In the genomic region with DNA sequence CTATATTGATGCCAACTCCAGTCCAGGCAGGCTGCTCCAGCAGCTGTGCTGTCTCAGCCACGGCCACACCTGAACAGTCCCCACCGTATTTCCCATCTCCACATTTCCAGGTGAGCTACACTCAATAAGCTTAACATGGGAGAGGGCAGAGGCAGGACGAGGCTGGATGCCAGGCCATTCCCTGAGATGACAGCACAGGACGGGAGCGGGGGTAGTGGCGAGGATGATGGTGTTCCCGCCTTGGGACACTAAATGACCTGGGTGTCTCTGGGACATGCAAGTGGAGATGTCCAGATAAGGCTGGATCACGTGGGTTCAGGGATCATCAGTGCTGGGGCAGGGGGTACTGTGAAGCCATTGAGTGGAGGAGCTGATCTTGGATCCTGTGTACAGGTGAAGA, we compare ENCODE assay signal across 18 cellular contexts. TPM values are rescaled to one million over a fixed set of nuclear protein-coding genes. Genes with fewer than 3 reads are reported as not detected.
A peak's percentile ranks its signal among the peaks of the same experiment; 100 is the strongest.
DNase-seq lines count a peak whose midpoint lies in the region; ATAC-seq and TF ChIP-seq lines count a peak whose summit lies in the region.
"Had no signal": no experiment of that assay in that cellular context is flagged by ENCODE, and none has a peak within 500 bp of the region (broad histone marks: within the 10 kb centered on the region; RNA-seq: fewer than 3 reads in every experiment).

No MANE protein-coding gene starts in this region.

- H3K4me2 ChIP-seq in mesenchymal stem cell (ENCODE audit: low read length, poor library complexity, severe bottlenecking), result no peak overlapping the region

- peak overlapping the region in 1 of 2 experiments; percentile 49 for H2BK12ac ChIP-seq in mesenchymal stem cell (ENCODE audit: low read length in 2 of 2)

- no peak for ATAC-seq in Right ventricle myocardium inferior
- ATAC-seq: GM12878, Panc1 had no signal

- H3K4ac ChIP-seq in mesenchymal stem cell (ENCODE audit: low read depth in 1 of 2, low read length in 2 of 2), result peak overlapping the region; percentile 82 to 93

- H3K36me3 ChIP-seq in left ventricle myocardium inferior (no peaks in the 10 kb centered on the region), mesenchymal stem cell (ENCODE audit: control insufficient read depth in 1 of 2, insufficient read depth in 2 of 2, low read depth in 1 of 2, low read length in 2 of 2) (no peaks in the 10 kb centered on the region), subcutaneous abdominal adipose tissue (ENCODE audit: control insufficient read depth in 5 of 5, insufficient read depth in 5 of 5, low read length in 5 of 5) (no peaks in the 10 kb centered on the region)

- POLR2A ChIA-PET in RWPE1 (lab: Yijun Ruan, JAX; ENCODE audit: low non-redundant PET), result interaction anchor here (0.5 kb wide), 1 partner anchor 31 kb away, joined by 9 read pairs; no protein-coding TSS in a partner anchor

- H3K18ac ChIP-seq in mesenchymal stem cell (ENCODE audit: low read depth in 1 of 2, low read length in 2 of 2), result peak overlapping the region; percentile 25 to 86

- peak overlapping the region; percentile 83 for H4K8ac ChIP-seq in mesenchymal stem cell (ENCODE audit: low read length)

- H3K9me3 ChIP-seq in left ventricle myocardium inferior (replicated peaks) (no peaks in the 10 kb centered on the region), mesenchymal stem cell (ENCODE audit: control insufficient read depth, low read length) (no peaks in the 10 kb centered on the region), subcutaneous abdominal adipose tissue (ENCODE audit: control insufficient read depth in 5 of 5, low read length in 5 of 5) (no peaks in the 10 kb centered on the region)

- H3K79me1 ChIP-seq in mesenchymal stem cell (replicated peaks; ENCODE audit: low read length, poor library complexity, severe bottlenecking), result no peaks in the 10 kb centered on the region

- intact Hi-C loops in left ventricle myocardium inferior (cut with micrococcal nuclease) (no loop called here), Right ventricle myocardium inferior (cut with DNase I) (loop anchor here (5.0 kb wide), 1 partner anchor 80 kb away; no protein-coding TSS in a partner anchor)

- H2BK15ac ChIP-seq in mesenchymal stem cell (ENCODE audit: low read depth, poor library complexity, severe bottlenecking), result no peak overlapping the region

- DNase-seq in left ventricle myocardium inferior (no peak), Right ventricle myocardium inferior (ENCODE audit: missing footprints) (no peak), RWPE1 (ENCODE audit: low spot score) (no peak), mesenchymal stem cell (no peak), DMS 273 (lab: John Stamatoyannopoulos, UW; ENCODE audit: unreplicated experiment) (no peak), dermis blood vessel endothelial cell (no peak)
- DNase-seq in NK-92 treated with Interleukin-12 subunit alpha and Interleukin-12 subunit beta, amount 100 ng/mL, for 24 hours (lab: John Stamatoyannopoulos, UW), result no peak
- DNase-seq: CD4-positive, CD25-positive, alpha-beta regulatory T cell; DMS79; H9; MV-4-11; NCI-H1436; NCI-H2081; NCI-H69; SHP77 treated with DMSO at 0.1 percent for 48 hours had no signal

- peak overlapping the region; percentile 67 for H4K91ac ChIP-seq in mesenchymal stem cell (ENCODE audit: low read length)

- no peak overlapping the region for H2AFZ ChIP-seq in mesenchymal stem cell (ENCODE audit: low read depth, low read length)

- H2AK5ac ChIP-seq in mesenchymal stem cell (ENCODE audit: low read length, severe bottlenecking), result peak overlapping the region; percentile 80

- H3K27ac ChIP-seq in left ventricle myocardium inferior (replicated peaks) (peak overlapping the region; percentile 72), RWPE1 (peak overlapping the region; percentile 89), mesenchymal stem cell (ENCODE audit: low read length, poor library complexity, severe bottlenecking) (no peak overlapping the region), subcutaneous abdominal adipose tissue (ENCODE audit: low read depth, low read length) (peak overlapping the region; percentile 75)

- peak overlapping the region; percentile 87 for H2BK120ac ChIP-seq in mesenchymal stem cell (ENCODE audit: low read depth, low read length)

- H3K4me3 ChIP-seq in left ventricle myocardium inferior, result no peak overlapping the region
- H3K4me3 ChIP-seq in mesenchymal stem cell (ENCODE audit: insufficient read depth in 1 of 2, low read depth in 1 of 2, low read length in 2 of 2), result peak overlapping the region in 1 of 2 experiments; percentile 2
- no peak overlapping the region for H3K4me3 ChIP-seq in subcutaneous abdominal adipose tissue (ENCODE audit: low read depth in 1 of 5, low read length in 5 of 5)
- H3K4me3 ChIP-seq: GM12878 had no signal

- H3K27me3 ChIP-seq in left ventricle myocardium inferior (ENCODE audit: low read depth) (no peaks in the 10 kb centered on the region), mesenchymal stem cell (ENCODE audit: control insufficient read depth in 1 of 2, insufficient read depth in 1 of 2, low read length in 2 of 2) (no peaks in the 10 kb centered on the region), subcutaneous abdominal adipose tissue (ENCODE audit: control insufficient read depth in 5 of 5, insufficient read depth in 4 of 5, low read length in 5 of 5) (peaks cover 0 to 6% (median 0%) of the 10 kb centered on the region in 5 donors)

- 90% methylated on average over 8 of the region's 8 CpGs for whole genome bisulfite sequencing in mesenchymal stem cell

- CTCF ChIA-PET in RWPE1 (lab: Yijun Ruan, JAX), result interaction anchor here (0.6 to 1.8 kb wide), 2 partner anchors 16 to 156 kb away, joined by 4 to 7 read pairs; no protein-coding TSS in a partner anchor

- no peak overlapping the region for H3K23ac ChIP-seq in mesenchymal stem cell (ENCODE audit: low read length in 2 of 2)

- H3K9ac ChIP-seq in mesenchymal stem cell (ENCODE audit: low read length) (no peak overlapping the region), subcutaneous abdominal adipose tissue (ENCODE audit: low read length in 5 of 5) (peak overlapping the region in 1 of 5 donors; percentile 68)

- H3K4me1 ChIP-seq in left ventricle myocardium inferior (peaks cover 51% of the 10 kb centered on the region), mesenchymal stem cell (ENCODE audit: control insufficient read depth, insufficient read depth, low read depth, low read length) (peaks cover 36% of the 10 kb centered on the region), subcutaneous abdominal adipose tissue (ENCODE audit: control insufficient read depth in 5 of 5, insufficient read depth in 5 of 5, low read length in 5 of 5) (peaks cover 9 to 51% (median 40%) of the 10 kb centered on the region in 5 donors)

- H2BK5ac ChIP-seq in mesenchymal stem cell (ENCODE audit: low read depth, low read length, poor library complexity, severe bottlenecking), result no peak overlapping the region

- TF ChIP-seq CTCF in left ventricle myocardium inferior (IDR thresholded peaks at IDR 0.05; ENCODE audit: borderline replicate concordance) (no peak), RWPE1 (conservative IDR thresholded peaks at IDR 0.05; ENCODE audit: low read depth) (no peak)

- H3K14ac ChIP-seq in mesenchymal stem cell (ENCODE audit: low read length in 2 of 2), result peak overlapping the region in 1 of 2 experiments; percentile 15

RNA-seq across cellular contexts. Expression of gene HSPA12A, which starts 29.5 kb away (rescaled TPM):
- total RNA-seq in left ventricle myocardium inferior (15.0 TPM), Right ventricle myocardium inferior (20.8 TPM), dermis blood vessel endothelial cell (0.56 and 0.68 TPM in 2 replicates)
- 3.9 TPM for polyA plus RNA-seq in mesenchymal stem cell (2013, experiment 1 of 2)
- 3.8 TPM for polyA plus RNA-seq in mesenchymal stem cell (2013, experiment 2 of 2)
